ENCODE assay signal across 22 cellular contexts in genomic region chr19:50512999-50513745, GRCh38. TPM values are rescaled to one million over a fixed set of nuclear protein-coding genes. Genes with fewer than 3 reads are reported as not detected.
DNase-seq lines count a peak whose midpoint lies in the region; FAIRE-seq and TF ChIP-seq lines count a peak whose summit lies in the region.
"Had no signal": no experiment of that assay in that cellular context is flagged by ENCODE, and none has a peak within 500 bp of the region (broad histone marks: within the 10 kb centered on the region; RNA-seq: fewer than 3 reads in every experiment).

No MANE protein-coding gene starts in this region.

- H3K36me3 ChIP-seq in HEK293 (ENCODE audit: control insufficient read depth in 2 of 2, insufficient read depth in 1 of 2, low read length in 2 of 2) (peaks cover 0 to under 1% of the 10 kb centered on the region in 2 experiments; a peak in 1 of 3 replicates), kidney (ENCODE audit: control insufficient read depth in 1 of 2, insufficient read depth in 2 of 2, low read length in 2 of 2) (no peaks in the 10 kb centered on the region), neuronal stem cell (replicated peaks in 1 of 2; ENCODE audit: control insufficient read depth in 2 of 2, insufficient read depth in 2 of 2, low read length in 2 of 2) (peaks cover 12 to 23% of the 10 kb centered on the region in 2 donors), colonic mucosa (no peaks in the 10 kb centered on the region), HAP-1 (replicated peaks) (no peaks in the 10 kb centered on the region)

- no peak for TF ChIP-seq CTCF in HEK293 (tag by site-specific recombination; IDR thresholded peaks at IDR 0.05)
- TF ChIP-seq CTCF in kidney (IDR thresholded peaks at IDR 0.05; ENCODE audit: borderline replicate concordance, extremely low read depth, insufficient read depth) = no peak
- no peak for TF ChIP-seq CTCF in colonic mucosa (IDR thresholded peaks at IDR 0.05)

- no peak overlapping the region for H4K91ac ChIP-seq in neuronal stem cell (ENCODE audit: low read depth, low read length, poor library complexity)

- no peak overlapping the region for H2BK15ac ChIP-seq in neuronal stem cell (ENCODE audit: low read length)

- H2AK5ac ChIP-seq in neuronal stem cell (ENCODE audit: low read depth, low read length) = peak overlapping the region; percentile 94

- intact Hi-C loops in kidney (cut with DNase I) = no loop called here
- intact Hi-C loops in colonic mucosa (cut with DNase I) = no loop called here

- H3K4ac ChIP-seq in neuronal stem cell (ENCODE audit: low read length) = no peak overlapping the region

- H3K4me1 Mint-ChIP-seq in T-helper 2 cell treated with Interferon-gamma antibody and Interleukin-4, amounts not matched to agents 5 μg/mL and 100 μg/mL, for 36 hours (ENCODE audit: low read depth) = peaks cover 11% of the 10 kb centered on the region

- H3K4me2 ChIP-seq in neuronal stem cell (ENCODE audit: insufficient read depth, low read length, poor library complexity, severe bottlenecking) = no peak overlapping the region

- H3K4me3 ChIP-seq in HEK293 (ENCODE audit: low read depth, low read length) (no peak overlapping the region), kidney (ENCODE audit: low read length in 2 of 2) (peak overlapping the region; percentile 52 to 61), neuronal stem cell (ENCODE audit: low read length in 2 of 2) (no peak overlapping the region), colonic mucosa (no peak overlapping the region), HAP-1 (no peak overlapping the region)

- peak overlapping the region; percentile 28 for H2BK120ac ChIP-seq in neuronal stem cell (ENCODE audit: low read depth, low read length)

- DNase-seq in T-helper 2 cell treated with Interferon-gamma antibody and Interleukin-4, amounts not matched to agents 5 μg/mL and 100 μg/mL, for 36 hours (ENCODE audit: low spot score) = no peak
- DNase-seq in T-helper 2 cell (no peak), kidney (peak; percentile 30), neuronal stem cell (ENCODE audit: low spot score) (no peak), colonic mucosa (no peak), HAP-1 (ENCODE audit: low spot score in 2 of 2) (no peak)
- no peak for DNase-seq in activated CD4-positive, CD25-positive, alpha-beta regulatory T cell (lab: John Stamatoyannopoulos, UW)
- DNase-seq: 8988T; activated CD4-positive, alpha-beta T cell treated with anti-CD3 and anti-CD28 coated beads for 4 hours; activated T-cell treated with anti-CD3 and anti-CD28 coated beads, Interleukin-2, amount 50 U/mL, for 24 hours; amniotic stem cell; CD8-positive, alpha-beta T cell; EL; NCI-H1436 treated with DMSO at 0.1 percent for 48 hours; NCI-H226; T1000; testis had no signal

- no peaks in the 10 kb centered on the region for H3K27me3 Mint-ChIP-seq in T-helper 2 cell treated with Interferon-gamma antibody and Interleukin-4, amounts not matched to agents 5 μg/mL and 100 μg/mL, for 36 hours (ENCODE audit: low read depth)

- H3K36me3 Mint-ChIP-seq in T-helper 2 cell treated with Interferon-gamma antibody and Interleukin-4, amounts not matched to agents 5 μg/mL and 100 μg/mL, for 36 hours (ENCODE audit: low read depth) = peaks cover 3% of the 10 kb centered on the region

- H3K9ac ChIP-seq in kidney (ENCODE audit: low read length in 2 of 2) = peak overlapping the region; percentile 32 to 46
- peak overlapping the region; percentile 60 for H3K9ac ChIP-seq in neuronal stem cell (ENCODE audit: low read depth, low read length, poor library complexity)
- no peak overlapping the region for H3K9ac ChIP-seq in colonic mucosa (ENCODE audit: low read depth in 2 of 2, low read length in 2 of 2)

- H3K18ac ChIP-seq in neuronal stem cell (ENCODE audit: low read length) = peak overlapping the region; percentile 5

- POLR2A ChIA-PET in HEK293 (lab: Yijun Ruan, JAX) = no interaction called here

- peak overlapping the region; percentile 49 for H3K4me3 Mint-ChIP-seq in T-helper 2 cell treated with Interferon-gamma antibody and Interleukin-4, amounts not matched to agents 5 μg/mL and 100 μg/mL, for 36 hours
- H3K4me3 Mint-ChIP-seq: activated T-cell treated with anti-CD3 and anti-CD28 coated beads, Interleukin-2, amount 50 U/mL, for 24 hours; CD8-positive, alpha-beta T cell had no signal

- H3K9me3 ChIP-seq in HEK293 (ENCODE audit: control insufficient read depth, insufficient read depth, low read depth, low read length) (no peaks in the 10 kb centered on the region), kidney (ENCODE audit: control insufficient read depth in 1 of 2, low read length in 2 of 2) (no peaks in the 10 kb centered on the region), neuronal stem cell (replicated peaks in 1 of 2; ENCODE audit: control insufficient read depth in 2 of 2, insufficient read depth in 1 of 2, low read depth in 1 of 2, low read length in 2 of 2) (peaks cover 0 to 2% of the 10 kb centered on the region in 2 donors), colonic mucosa (no peaks in the 10 kb centered on the region), HAP-1 (no peaks in the 10 kb centered on the region)
- H3K9me3 ChIP-seq: testis had no signal

- H2BK12ac ChIP-seq in neuronal stem cell (ENCODE audit: low read length) = no peak overlapping the region

- no peaks in the 10 kb centered on the region for H3K27me3 ChIP-seq in neuronal stem cell (ENCODE audit: control insufficient read depth in 3 of 3, insufficient read depth in 3 of 3, low read depth in 1 of 3, low read length in 3 of 3)
- H3K27me3 ChIP-seq in colonic mucosa = peaks cover 3% of the 10 kb centered on the region
- H3K27me3 ChIP-seq in HAP-1 (ENCODE audit: low read depth) = no peaks in the 10 kb centered on the region
- H3K27me3 ChIP-seq: testis had no signal

- H3K27ac Mint-ChIP-seq in T-helper 2 cell treated with Interferon-gamma antibody and Interleukin-4, amounts not matched to agents 5 μg/mL and 100 μg/mL, for 36 hours = peak overlapping the region; percentile 45
- H3K27ac Mint-ChIP-seq: activated T-cell treated with anti-CD3 and anti-CD28 coated beads, Interleukin-2, amount 50 U/mL, for 24 hours; CD8-positive, alpha-beta T cell had no signal

- H3K27ac ChIP-seq in HEK293 (ENCODE audit: extremely low read depth, low read depth, low read length) (no peak overlapping the region), kidney (ENCODE audit: low read depth in 2 of 2, low read length in 2 of 2) (peak overlapping the region in 1 of 2 donors; percentile 32), neuronal stem cell (replicated peaks; ENCODE audit: low read length) (no peak overlapping the region), colonic mucosa (no peak overlapping the region)
- H3K27ac ChIP-seq: testis had no signal

- no peak overlapping the region for H2AFZ ChIP-seq in neuronal stem cell (ENCODE audit: low read length)

- no CpG with 5 or more reads among the region's 12 CpGs for WGBS in neuronal stem cell (ENCODE audit: extremely low coverage in 2 of 2, insufficient read length in 2 of 2, insufficient replicate concordance in 1 of 2), 2 donors

- no peak overlapping the region for H3K14ac ChIP-seq in neuronal stem cell (ENCODE audit: low read length)

- H4K8ac ChIP-seq in neuronal stem cell (ENCODE audit: low read depth, low read length) = no peak overlapping the region

- no peaks in the 10 kb centered on the region for H3K9me3 Mint-ChIP-seq in T-helper 2 cell treated with Interferon-gamma antibody and Interleukin-4, amounts not matched to agents 5 μg/mL and 100 μg/mL, for 36 hours
- H3K9me3 Mint-ChIP-seq: activated T-cell treated with anti-CD3 and anti-CD28 coated beads, Interleukin-2, amount 50 U/mL, for 24 hours; CD8-positive, alpha-beta T cell had no signal

- H3K4me1 ChIP-seq in HEK293 (ENCODE audit: control insufficient read depth, insufficient read depth, low read length) = peaks cover 5% of the 10 kb centered on the region
- H3K4me1 ChIP-seq in kidney (ENCODE audit: control insufficient read depth in 1 of 2, insufficient read depth in 1 of 2, low read depth in 1 of 2, low read length in 2 of 2) = peaks cover 6 to 9% of the 10 kb centered on the region in 2 donors
- H3K4me1 ChIP-seq in neuronal stem cell (ENCODE audit: control insufficient read depth in 2 of 2, insufficient read depth in 1 of 2, low read depth in 1 of 2, low read length in 2 of 2) = peaks cover 26 to 46% of the 10 kb centered on the region in 2 donors
- H3K4me1 ChIP-seq in colonic mucosa = no peaks in the 10 kb centered on the region
- no peaks in the 10 kb centered on the region for H3K4me1 ChIP-seq in HAP-1

- no peak for FAIRE-seq in kidney (lab: Jason Lieb, UNC)
- FAIRE-seq: colon had no signal

- in situ Hi-C loops in HAP-1 (cut with MboI; ENCODE audit: low sequenced_read_pairs) = no loop called here

- CTCF ChIA-PET in HEK293 (lab: Yijun Ruan, JAX) = interaction anchor here (2.6 to 2.7 kb wide), 2 partner anchors 24 to 25 kb away, joined by 6 to 11 read pairs; no protein-coding TSS in a partner anchor

- peak overlapping the region; percentile 85 for H3K23ac ChIP-seq in neuronal stem cell (ENCODE audit: low read depth, low read length, poor library complexity)

- H2BK5ac ChIP-seq in neuronal stem cell (ENCODE audit: low read length) = peak overlapping the region; percentile 93

- peaks cover 7% of the 10 kb centered on the region for H3K79me1 ChIP-seq in neuronal stem cell (ENCODE audit: low read depth, low read length)

TF ChIP-seq in HEK293, 187 proteins besides CTCF, POLR2A, EP300 and RAD21 (continues in another document):
- TF ChIP-seq ZNF792 (tag by site-specific recombination; IDR thresholded peaks at IDR 0.05) = no peak

RNA-seq across cellular contexts. Expression of gene ASPDH, which starts 0.5 kb away (rescaled TPM):
- total RNA-seq in kidney = not detected
- 115 TPM for polyA plus RNA-seq in kidney (ENCODE audit: insufficient read depth, low read depth, low replicate concordance)
- not detected for polyA plus RNA-seq in neuronal stem cell (2013, experiment 1 of 2)
- not detected for polyA plus RNA-seq in neuronal stem cell (2013, experiment 2 of 2)
- total RNA-seq in colonic mucosa = not detected
- total RNA-seq: CD8-positive, alpha-beta T cell; mononuclear cell; Right ventricle myocardium inferior; testis had no signal
- polyA plus RNA-seq: esophagus had no signal

RNA-seq across cellular contexts. Expression of gene JOSD2, which starts 2.2 kb away (rescaled TPM):
- total RNA-seq in kidney = 31.7 TPM
- polyA plus RNA-seq in kidney (ENCODE audit: insufficient read depth, low read depth, low replicate concordance) = 73.7 TPM
- 2.7 TPM for polyA plus RNA-seq in neuronal stem cell (2013, experiment 1 of 2)
- polyA plus RNA-seq in neuronal stem cell (2013, experiment 2 of 2) = 2.8 TPM
- total RNA-seq in colonic mucosa = 10 to 100 TPM; 27.0 to 45.0 TPM

RNA-seq across cellular contexts. Expression of gene GARIN5A, which starts 36.5 kb away (rescaled TPM):
- 2.0 TPM for total RNA-seq in kidney
- 9.0 TPM for polyA plus RNA-seq in kidney (ENCODE audit: insufficient read depth, low read depth, low replicate concordance)
- polyA plus RNA-seq in neuronal stem cell (2013, experiment 1 of 2) = 9.4 TPM
- 8.0 TPM for polyA plus RNA-seq in neuronal stem cell (2013, experiment 2 of 2)
- total RNA-seq in colonic mucosa = 1 to 10 TPM; 2.1 to 4.4 TPM

RNA-seq across cellular contexts. Expression of gene EMC10, which starts 36.9 kb away (rescaled TPM):
- total RNA-seq in kidney = 184 TPM
- 199 TPM for polyA plus RNA-seq in kidney (ENCODE audit: insufficient read depth, low read depth, low replicate concordance)
- 57.0 TPM for polyA plus RNA-seq in neuronal stem cell (2013, experiment 1 of 2)
- polyA plus RNA-seq in neuronal stem cell (2013, experiment 2 of 2) = 55.4 TPM
- 100 to 1,000 TPM; 112 to 163 TPM for total RNA-seq in colonic mucosa

RNA-seq across cellular contexts. Expression of gene LRRC4B, which starts 55.1 kb away (rescaled TPM):
- total RNA-seq in kidney (1.2 TPM), colonic mucosa (1 to 10 TPM; 1.1 TPM)
- polyA plus RNA-seq in kidney (ENCODE audit: insufficient read depth, low read depth, low replicate concordance) = 2.6 TPM
- 78.7 TPM for polyA plus RNA-seq in neuronal stem cell (2013, experiment 1 of 2)
- 78.4 TPM for polyA plus RNA-seq in neuronal stem cell (2013, experiment 2 of 2)
- total RNA-seq: CD8-positive, alpha-beta T cell; mononuclear cell had no signal

Comparison
In these comparisons a context has a peak if more than half of its experiments do, and no peak if none do; other contexts are left out.
1. H3K4me3 ChIP-seq: peak in kidney (2 of 2); none in HEK293 (single experiment), neuronal stem cell (0 of 2), colonic mucosa (single experiment) and HAP-1 (single experiment).
2. H3K9ac ChIP-seq: peak in kidney (2 of 2) and neuronal stem cell (single experiment); none in colonic mucosa (0 of 2).